ENCODE assay signal across 10 cellular contexts in the genomic region with DNA sequence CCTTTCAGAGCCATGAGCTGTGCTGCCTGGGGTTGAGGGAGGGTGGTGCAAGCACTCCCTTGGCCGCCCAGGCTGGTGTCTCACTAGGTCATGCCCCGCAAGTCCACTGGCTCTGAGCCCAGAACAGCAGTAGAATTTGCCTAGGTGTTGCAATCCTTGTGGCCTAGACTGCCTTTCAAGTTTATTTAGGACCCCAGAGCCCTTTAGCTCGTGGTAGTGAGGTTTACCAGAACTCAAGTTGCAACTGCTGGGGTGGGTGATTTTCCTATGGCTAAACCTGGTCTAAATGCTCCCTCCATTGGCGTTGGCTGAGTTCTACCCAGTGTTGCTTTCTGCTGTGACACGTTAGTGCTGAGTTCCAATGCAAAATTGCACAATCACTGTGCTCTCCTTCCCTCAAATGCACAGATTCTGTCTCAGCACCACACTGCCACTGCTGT.
DNase-seq lines count a peak whose midpoint lies in the region; ATAC-seq and TF ChIP-seq lines count a peak whose summit lies in the region.
"Had no signal": no experiment of that assay in that cellular context is flagged by ENCODE, and none has a peak within 500 bp of the region (broad histone marks: within the 10 kb centered on the region; RNA-seq: fewer than 3 reads in every experiment).

No MANE protein-coding gene starts in this region.

- DNase-seq in AG10803 (ENCODE audit: low read depth) (peak; percentile 16), NAMALWA (ENCODE audit: low spot score) (peak; percentile 15), epithelial cell of esophagus (ENCODE audit: low read depth) (peak; percentile 49), mucosa of gallbladder (ENCODE audit: low spot score) (peak; percentile 23), NCI-H2196 (lab: John Stamatoyannopoulos, UW; ENCODE audit: unreplicated experiment) (no peak), foreskin melanocyte (no peak)
- no peak for DNase-seq in stimulated activated naive CD4-positive, alpha-beta T cell treated with Interleukin-2 at 50 U/mL for 16 hours (lab: John Stamatoyannopoulos, UW)
- DNase-seq: NCI-H446, spleen had no signal

- H3K4me3 ChIP-seq in AG10803 (ENCODE audit: low read length) (no peak overlapping the region), epithelial cell of esophagus (ENCODE audit: low read length) (no peak overlapping the region)
- H3K4me3 ChIP-seq: spleen had no signal

- no peak for TF ChIP-seq CTCF in AG10803 (conservative IDR thresholded peaks at IDR 0.05; ENCODE audit: low read length)
- TF ChIP-seq CTCF in epithelial cell of esophagus (IDR thresholded peaks at IDR 0.05; ENCODE audit: insufficient read depth, low read depth, low read length, missing control alignments): no peak

- no peak for ATAC-seq in GM21529 (IDR thresholded peaks at IDR 0.05; ENCODE audit: unreplicated experiment)

Comparison
In these comparisons a context has a peak if more than half of its experiments do, and no peak if none do; other contexts are left out.
1. DNase-seq: peak in AG10803 (single experiment), NAMALWA (single experiment), epithelial cell of esophagus (single experiment) and mucosa of gallbladder (single experiment); none in stimulated activated naive CD4-positive, alpha-beta T cell treated with Interleukin-2 at 50 U/mL for 16 hours (single experiment), NCI-H2196 (single experiment) and foreskin melanocyte (single experiment).